16 cellular contexts compared by ENCODE assay signal in genomic region chr7:106773228-106773627, GRCh38.
DNase-seq lines count a peak whose midpoint lies in the region; ATAC-seq and TF ChIP-seq lines count a peak whose summit lies in the region.
"Had no signal": no experiment of that assay in that cellular context is flagged by ENCODE, and none has a peak within 500 bp of the region (broad histone marks: within the 10 kb centered on the region; RNA-seq: fewer than 3 reads in every experiment).

No MANE protein-coding gene starts in this region.

- H3K4me1 ChIP-seq in GM23248 (ENCODE audit: insufficient read depth): peaks cover 69% of the 10 kb centered on the region

- no peaks in the 10 kb centered on the region for H3K27me3 Mint-ChIP-seq in activated naive CD8-positive, alpha-beta T cell treated with anti-CD3 and anti-CD28 coated beads for 36 hours

- H3K27me3 ChIP-seq in GM23248 (replicated peaks; ENCODE audit: insufficient read depth): no peaks in the 10 kb centered on the region
- H3K27me3 ChIP-seq: cardiac muscle cell had no signal

- no peak for TF ChIP-seq CTCF in coronary artery (IDR thresholded peaks at IDR 0.05)

- no peak overlapping the region for H3K4me3 Mint-ChIP-seq in activated naive CD8-positive, alpha-beta T cell treated with anti-CD3 and anti-CD28 coated beads for 36 hours
- H3K4me3 Mint-ChIP-seq: effector memory CD8-positive, alpha-beta T cell; naive thymus-derived CD8-positive, alpha-beta T cell had no signal

- 0 out of 2 replicates have a peak, but pooled peaks cover 6% of the 10 kb centered on the region for H3K9me2 ChIP-seq in GM23248 (ENCODE audit: insufficient read depth)

- no peak overlapping the region for H2AFZ ChIP-seq in GM23248

- peaks cover 36% of the 10 kb centered on the region for H3K4me1 Mint-ChIP-seq in activated naive CD8-positive, alpha-beta T cell treated with anti-CD3 and anti-CD28 coated beads for 36 hours

- H3K4me2 ChIP-seq in GM23248 (ENCODE audit: unreplicated experiment): peak overlapping the region; percentile 45

- H3K36me3 ChIP-seq in GM23248 (ENCODE audit: low read depth): no peaks in the 10 kb centered on the region
- H3K36me3 ChIP-seq: cardiac muscle cell had no signal

- 62 to 64% methylated on average over 1 of the region's 1 CpG for WGBS in GM23248 (ENCODE audit: low coverage in 1 of 2, low lambda C conversion rate in 2 of 2, missing lambda C conversion rate in 2 of 2), 2 experiments

- peak; percentile 38 for DNase-seq in A172 (ENCODE audit: low spot score)
- DNase-seq in GM23248: peak; percentile 16
- no peak for DNase-seq in activated naive CD8-positive, alpha-beta T cell treated with anti-CD3 and anti-CD28 coated beads for 36 hours
- peak; percentile 60 for DNase-seq in kidney glomerular epithelial cell (lab: John Stamatoyannopoulos, UW)
- no peak for DNase-seq in HuH-7 (ENCODE audit: low spot score)
- no peak for DNase-seq in coronary artery (ENCODE audit: low spot score)
- DNase-seq: activated naive CD4-positive, alpha-beta T cell treated with anti-CD3 and anti-CD28 coated beads, Interleukin-2, amount 50 U/mL, for 16 hours; effector memory CD8-positive, alpha-beta T cell; naive thymus-derived CD8-positive, alpha-beta T cell; NCI-H2107; NCI-H774 had no signal

- H4K20me1 ChIP-seq in GM23248 (ENCODE audit: insufficient read depth): no peaks in the 10 kb centered on the region

- peak overlapping the region; percentile 79 for H3K27ac ChIP-seq in GM23248
- H3K27ac ChIP-seq in coronary artery: no peak overlapping the region
- H3K27ac ChIP-seq: cardiac muscle cell had no signal

- peaks cover 8% of the 10 kb centered on the region for H3K36me3 Mint-ChIP-seq in activated naive CD8-positive, alpha-beta T cell treated with anti-CD3 and anti-CD28 coated beads for 36 hours

- in situ Hi-C loops in GM23248 (cut with MboI): no loop called here

- H3K9me3 ChIP-seq in GM23248 (ENCODE audit: low read depth): no peaks in the 10 kb centered on the region

- H3F3A ChIP-seq in GM23248 (ENCODE audit: insufficient read depth): peaks cover 58% of the 10 kb centered on the region

- H3K9me3 Mint-ChIP-seq in activated naive CD8-positive, alpha-beta T cell treated with anti-CD3 and anti-CD28 coated beads for 36 hours: peaks cover 6% of the 10 kb centered on the region
- H3K9me3 Mint-ChIP-seq: effector memory CD8-positive, alpha-beta T cell had no signal

- no peaks in the 10 kb centered on the region for H3K79me2 ChIP-seq in GM23248 (ENCODE audit: insufficient read depth)

- peak overlapping the region; percentile 83 for H3K27ac Mint-ChIP-seq in activated naive CD8-positive, alpha-beta T cell treated with anti-CD3 and anti-CD28 coated beads for 36 hours
- H3K27ac Mint-ChIP-seq: effector memory CD8-positive, alpha-beta T cell; naive thymus-derived CD8-positive, alpha-beta T cell; progenitor cell of endocrine pancreas had no signal

- H3K9ac ChIP-seq in GM23248: no peak overlapping the region

- ATAC-seq in HG03139 (IDR thresholded peaks at IDR 0.05; ENCODE audit: unreplicated experiment) (no peak), HG03520 (IDR thresholded peaks at IDR 0.05; ENCODE audit: unreplicated experiment) (no peak)
- ATAC-seq: effector memory CD8-positive, alpha-beta T cell; naive thymus-derived CD8-positive, alpha-beta T cell; Panc1 had no signal

- H3K4me3 ChIP-seq in GM23248 (no peak overlapping the region), coronary artery (no peak overlapping the region)
- H3K4me3 ChIP-seq: cardiac muscle cell had no signal

Comparison
In these comparisons a context has a peak if more than half of its experiments do, and no peak if none do; other contexts are left out.
1. DNase-seq: peak in A172 (single experiment), GM23248 (single experiment) and kidney glomerular epithelial cell (single experiment); none in activated naive CD8-positive, alpha-beta T cell treated with anti-CD3 and anti-CD28 coated beads for 36 hours (single experiment), HuH-7 (single experiment) and coronary artery (single experiment).